In genomic region chr14:91140672-91141071, GRCh38 we compare ENCODE assay signal across 8 cellular contexts. TPM values are rescaled to one million over a fixed set of nuclear protein-coding genes. Genes with fewer than 3 reads are reported as not detected.
DNase-seq lines count a peak whose midpoint lies in the region; ATAC-seq and TF ChIP-seq lines count a peak whose summit lies in the region.

No MANE protein-coding gene starts in this region.

- no peak overlapping the region for H3K4me2 ChIP-seq in smooth muscle cell

- no peaks in the 10 kb centered on the region for H4K20me1 ChIP-seq in smooth muscle cell (ENCODE audit: low read depth)

- H3K9ac ChIP-seq in smooth muscle cell (ENCODE audit: low read depth): no peak overlapping the region

- H3K4me1 ChIP-seq in smooth muscle cell (ENCODE audit: low read depth): peaks cover 5% of the 10 kb centered on the region

- peak; percentile 15 for TF ChIP-seq CTCF in smooth muscle cell (IDR thresholded peaks at IDR 0.05; ENCODE audit: borderline replicate concordance, insufficient read depth, poor library complexity, severe bottlenecking)

- peak; percentile 24 for DNase-seq in activated CD4-positive, alpha-beta T cell treated with anti-CD3 and anti-CD28 coated beads for 36 hours
- DNase-seq in activated CD4-positive, alpha-beta T cell treated with anti-CD3 and anti-CD28 coated beads, Interleukin-2, amount 50 U/mL, for 1 hour: no peak
- DNase-seq in NCI-H524 (lab: John Stamatoyannopoulos, UW) (peak; percentile 27 to 67), smooth muscle cell (lab: John Stamatoyannopoulos, UW; ENCODE audit: unreplicated experiment) (no peak), AML-193 (lab: John Stamatoyannopoulos, UW) (no peak)
- no peak for DNase-seq in activated effector memory CD4-positive, alpha-beta T cell treated with anti-CD3 and anti-CD28 coated beads, Interleukin-2, amount 50 U/mL, for 16 hours

- intact Hi-C loops in activated CD4-positive, alpha-beta T cell treated with anti-CD3 and anti-CD28 coated beads for 36 hours (cut with DNase I, micrococcal nuclease): no loop called here

- H3K36me3 Mint-ChIP-seq in activated CD4-positive, alpha-beta T cell treated with anti-CD3 and anti-CD28 coated beads for 36 hours (ENCODE audit: low read depth): peaks cover 29% of the 10 kb centered on the region

- H2AFZ ChIP-seq in smooth muscle cell (ENCODE audit: low read depth): no peak overlapping the region

- H3K9me3 Mint-ChIP-seq in activated CD4-positive, alpha-beta T cell treated with anti-CD3 and anti-CD28 coated beads for 36 hours (ENCODE audit: low read depth): no peaks in the 10 kb centered on the region

- CTCF ChIA-PET in activated CD4-positive, alpha-beta T cell treated with anti-CD3 and anti-CD28 coated beads for 36 hours (lab: Charles Lee): no interaction called here

- H3K36me3 ChIP-seq in smooth muscle cell (ENCODE audit: low read depth): no peaks in the 10 kb centered on the region

- POLR2A ChIA-PET in activated CD4-positive, alpha-beta T cell treated with anti-CD3 and anti-CD28 coated beads for 36 hours (lab: Charles Lee): no interaction called here

- H3K27me3 Mint-ChIP-seq in activated CD4-positive, alpha-beta T cell treated with anti-CD3 and anti-CD28 coated beads for 36 hours: no peaks in the 10 kb centered on the region

- H3F3A ChIP-seq in smooth muscle cell (ENCODE audit: low read depth): no peaks in the 10 kb centered on the region

- no peak overlapping the region for H3K27ac Mint-ChIP-seq in activated CD4-positive, alpha-beta T cell treated with anti-CD3 and anti-CD28 coated beads for 36 hours

- peaks cover under 1% of the 10 kb centered on the region for H3K27me3 ChIP-seq in smooth muscle cell (ENCODE audit: low read depth)

- no peak overlapping the region for H3K27ac ChIP-seq in smooth muscle cell (ENCODE audit: low read depth)

- H3K9me3 ChIP-seq in smooth muscle cell (replicated peaks; ENCODE audit: low read depth): no peaks in the 10 kb centered on the region

- ATAC-seq in activated CD4-positive, alpha-beta T cell treated with anti-CD3 and anti-CD28 coated beads for 36 hours: no peak
- peak; percentile 73 for ATAC-seq in esophagus mucosa
- no peak for ATAC-seq in HG03469 (IDR thresholded peaks at IDR 0.05; ENCODE audit: unreplicated experiment)

- WGBS in smooth muscle cell (ENCODE audit: low lambda C conversion rate): 81% methylated on average over 3 of the region's 3 CpGs

- no peak overlapping the region for H3K4me3 Mint-ChIP-seq in activated CD4-positive, alpha-beta T cell treated with anti-CD3 and anti-CD28 coated beads for 36 hours

- no peaks in the 10 kb centered on the region for H3K79me2 ChIP-seq in smooth muscle cell (ENCODE audit: low read depth)

- peaks cover 48% of the 10 kb centered on the region for H3K4me1 Mint-ChIP-seq in activated CD4-positive, alpha-beta T cell treated with anti-CD3 and anti-CD28 coated beads for 36 hours

- H3K4me3 ChIP-seq in smooth muscle cell: no peak overlapping the region

RNA-seq across cellular contexts. Expression of gene DGLUCY, which starts 26.8 kb away (rescaled TPM):
- 10 to 100 TPM; 46.3 to 55.2 TPM for total RNA-seq in activated CD4-positive, alpha-beta T cell treated with anti-CD3 and anti-CD28 coated beads for 36 hours
- total RNA-seq in esophagus mucosa (21.8 TPM), smooth muscle cell (9.7 and 10.4 TPM in 2 replicates)
- 11.3 and 15.9 TPM in 2 replicates for polyA plus RNA-seq in smooth muscle cell

Comparison
In these comparisons a context has a peak if more than half of its experiments do, and no peak if none do; other contexts are left out.
1. DNase-seq: peak in activated CD4-positive, alpha-beta T cell treated with anti-CD3 and anti-CD28 coated beads for 36 hours (single experiment) and NCI-H524 (2 of 2); none in activated CD4-positive, alpha-beta T cell treated with anti-CD3 and anti-CD28 coated beads, Interleukin-2, amount 50 U/mL, for 1 hour (single experiment), smooth muscle cell (single experiment), AML-193 (0 of 2) and activated effector memory CD4-positive, alpha-beta T cell treated with anti-CD3 and anti-CD28 coated beads, Interleukin-2, amount 50 U/mL, for 16 hours (single experiment).